12 cellular contexts compared by ENCODE assay signal in genomic region chr5:181235689-181236366, GRCh38. TPM values are rescaled to one million over a fixed set of nuclear protein-coding genes. Genes with fewer than 3 reads are reported as not detected.
DNase-seq lines count a peak whose midpoint lies in the region; ATAC-seq, FAIRE-seq and TF ChIP-seq lines count a peak whose summit lies in the region.
"Had no signal": no experiment of that assay in that cellular context is flagged by ENCODE, and none has a peak within 500 bp of the region (broad histone marks: within the 10 kb centered on the region; RNA-seq: fewer than 3 reads in every experiment).

No MANE protein-coding gene starts in this region.

- no peak overlapping the region for H2BK15ac ChIP-seq in mesenchymal stem cell (ENCODE audit: low read depth, poor library complexity, severe bottlenecking)

- H3K79me1 ChIP-seq in mesenchymal stem cell (replicated peaks; ENCODE audit: low read length, poor library complexity, severe bottlenecking) = peaks cover 11% of the 10 kb centered on the region

- FAIRE-seq in GM12892 (lab: Jason Lieb, UNC) = no peak
- FAIRE-seq in pancreas (lab: Jason Lieb, UNC) = no peak

- no peak overlapping the region for H2BK120ac ChIP-seq in mesenchymal stem cell (ENCODE audit: low read depth, low read length)

- no peak overlapping the region for H3K4ac ChIP-seq in mesenchymal stem cell (ENCODE audit: low read depth in 1 of 2, low read length in 2 of 2)

- POLR2A ChIA-PET in AG04450 (lab: Yijun Ruan, JAX) = interaction anchor here (0.7 to 2.8 kb wide), 4 partner anchors 8 to 29 kb away, joined by 3 to 15 read pairs (median 5); partner anchors contain the start of genes RACK1 and TRIM41

- no peaks in the 10 kb centered on the region for H3K27me3 ChIP-seq in AG04450 (ENCODE audit: control insufficient read depth, insufficient read depth, low read length)
- no peaks in the 10 kb centered on the region for H3K27me3 ChIP-seq in pancreas
- no peaks in the 10 kb centered on the region for H3K27me3 ChIP-seq in mesenchymal stem cell (ENCODE audit: control insufficient read depth in 1 of 2, insufficient read depth in 1 of 2, low read length in 2 of 2)
- H3K27me3 ChIP-seq: ovary had no signal

- no peak for ATAC-seq in pancreas
- no peak for ATAC-seq in GM19395 (IDR thresholded peaks at IDR 0.05; ENCODE audit: unreplicated experiment)
- ATAC-seq: left cardiac atrium had no signal

- no peak overlapping the region for H4K91ac ChIP-seq in mesenchymal stem cell (ENCODE audit: low read length)

- intact Hi-C loops in pancreas (cut with DNase I) = no loop called here

- H3K9me3 ChIP-seq in AG04450 (ENCODE audit: control insufficient read depth, insufficient read depth, low read length) (no peaks in the 10 kb centered on the region), SK-N-MC (ENCODE audit: low read depth, low read length) (no peaks in the 10 kb centered on the region), pancreas (no peaks in the 10 kb centered on the region), mesenchymal stem cell (ENCODE audit: control insufficient read depth, low read length) (no peaks in the 10 kb centered on the region)
- H3K9me3 ChIP-seq: ovary had no signal

- TF ChIP-seq POLR2A in GM12892 (IDR thresholded peaks at IDR 0.05; ENCODE audit: low read depth, low read length) = peak; percentile 86

- no peak overlapping the region for H3K14ac ChIP-seq in mesenchymal stem cell (ENCODE audit: low read length in 2 of 2)

- no peak overlapping the region for H3K4me2 ChIP-seq in mesenchymal stem cell (ENCODE audit: low read length, poor library complexity, severe bottlenecking)

- no peak overlapping the region for H2BK12ac ChIP-seq in mesenchymal stem cell (ENCODE audit: low read length in 2 of 2)

- no peak for DNase-seq in AG04450 (ENCODE audit: low read depth, low spot score)
- DNase-seq in GM12892 (ENCODE audit: insufficient read length) = no peak
- no peak for DNase-seq in SK-N-MC (ENCODE audit: low read depth, low spot score)
- DNase-seq in epithelial cell of prostate (ENCODE audit: low read depth, low spot score) = no peak
- no peak for DNase-seq in pancreas
- no peak for DNase-seq in mesenchymal stem cell
- DNase-seq in immature natural killer cell = no peak
- DNase-seq: COR-L47, left cardiac atrium, ovary had no signal

- H3K4me1 ChIP-seq in pancreas (no peaks in the 10 kb centered on the region), mesenchymal stem cell (ENCODE audit: control insufficient read depth, insufficient read depth, low read depth, low read length) (peaks cover 9% of the 10 kb centered on the region)

- no peak overlapping the region for H3K9ac ChIP-seq in SK-N-MC (ENCODE audit: insufficient read length)
- H3K9ac ChIP-seq in mesenchymal stem cell (ENCODE audit: low read length) = no peak overlapping the region

- H2BK5ac ChIP-seq in mesenchymal stem cell (ENCODE audit: low read depth, low read length, poor library complexity, severe bottlenecking) = no peak overlapping the region

- peaks cover 5 to 32% of the 10 kb centered on the region in 2 donors for H3K4me1 Mint-ChIP-seq in immature natural killer cell

- H3K4me3 ChIP-seq in AG04450 (ENCODE audit: low read depth, low read length) (no peak overlapping the region), SK-N-MC (no peak overlapping the region), pancreas (no peak overlapping the region), mesenchymal stem cell (ENCODE audit: insufficient read depth in 1 of 2, low read depth in 1 of 2, low read length in 2 of 2) (no peak overlapping the region)
- H3K4me3 ChIP-seq: coronary artery, ovary had no signal

- no peak overlapping the region for H3K23ac ChIP-seq in mesenchymal stem cell (ENCODE audit: low read length in 2 of 2)

- H3K9me3 Mint-ChIP-seq in immature natural killer cell = no peaks in the 10 kb centered on the region

- no peak overlapping the region for H4K8ac ChIP-seq in mesenchymal stem cell (ENCODE audit: low read length)

- peak overlapping the region in 2 of 6 donors; percentile 17 to 57 for H3K27ac Mint-ChIP-seq in immature natural killer cell

- peaks cover 0 to 4% (median 4%) of the 10 kb centered on the region in 3 donors for H3K27me3 Mint-ChIP-seq in immature natural killer cell (ENCODE audit: low read depth in 3 of 3)

- no peak overlapping the region for H3K4me3 Mint-ChIP-seq in immature natural killer cell

- WGBS in pancreas, 2 donors = 77 to 85% methylated on average over 5 of the region's 5 CpGs
- WGBS in mesenchymal stem cell = 97% methylated on average over 4 of the region's 5 CpGs

- no peak overlapping the region for H2AK5ac ChIP-seq in mesenchymal stem cell (ENCODE audit: low read length, severe bottlenecking)

- no peak overlapping the region for H2AFZ ChIP-seq in mesenchymal stem cell (ENCODE audit: low read depth, low read length)

- no peak overlapping the region for H3K18ac ChIP-seq in mesenchymal stem cell (ENCODE audit: low read depth in 1 of 2, low read length in 2 of 2)

- H3K27ac ChIP-seq in AG04450 (ENCODE audit: low read depth, low read length) (peak overlapping the region; percentile 39), SK-N-MC (peak overlapping the region; percentile 91), epithelial cell of prostate (peak overlapping the region; percentile 45), pancreas (no peak overlapping the region), mesenchymal stem cell (ENCODE audit: low read length, poor library complexity, severe bottlenecking) (no peak overlapping the region)
- H3K27ac ChIP-seq: coronary artery, ovary had no signal

- H3K36me3 Mint-ChIP-seq in immature natural killer cell = peaks cover 26 to 60% (median 43%) of the 10 kb centered on the region in 3 donors

- CTCF ChIA-PET in AG04450 (lab: Charles Lee) = no interaction called here

- no peak for TF ChIP-seq CTCF in AG04450 (IDR thresholded peaks at IDR 0.05; ENCODE audit: low read depth, low read length)
- no peak for TF ChIP-seq CTCF in pancreas (IDR thresholded peaks at IDR 0.05)

- H3K36me3 ChIP-seq in SK-N-MC (ENCODE audit: insufficient read depth, low read length) = peaks cover 59% of the 10 kb centered on the region
- peaks cover 6 to 66% (median 49%) of the 10 kb centered on the region in 3 donors for H3K36me3 ChIP-seq in pancreas
- H3K36me3 ChIP-seq in mesenchymal stem cell (ENCODE audit: control insufficient read depth in 1 of 2, insufficient read depth in 2 of 2, low read depth in 1 of 2, low read length in 2 of 2) = peaks cover 87 to 97% of the 10 kb centered on the region in 2 experiments
- H3K36me3 ChIP-seq: ovary had no signal

RNA-seq across cellular contexts. Expression of gene RACK1, which starts 7.9 kb away (rescaled TPM):
- polyA plus RNA-seq in AG04450 (2011; rRNA removed) (4,422 and 6,028 TPM in 2 replicates), pancreas (1,000 to 10,000 TPM; 1,162 to 1,304 TPM), immature natural killer cell (1,000 to 10,000 TPM; 1,093 to 1,304 (median 1,251) TPM)
- polyA minus RNA-seq in AG04450 (2011; rRNA and poly(A)+ RNA removed) = 6,011 and 8,408 TPM in 2 replicates
- 3,646 TPM for polyA plus RNA-seq in GM12892 (2012; ENCODE audit: missing spikeins)
- 1,000 to 10,000 TPM in 5 of 6 donors, 100 to 1,000 TPM in 1; 974 to 1,629 (median 1,266) TPM for total RNA-seq in pancreas
- 2,784 TPM for polyA plus RNA-seq in mesenchymal stem cell (2013, experiment 1 of 2)
- polyA plus RNA-seq in mesenchymal stem cell (2013, experiment 2 of 2) = 2,751 TPM

RNA-seq across cellular contexts. Expression of gene TRIM41, which starts 12.7 kb away (rescaled TPM):
- polyA plus RNA-seq in AG04450 (2011; rRNA removed) (11.5 and 12.3 TPM in 2 replicates), pancreas (10 to 100 TPM; 17.3 to 28.7 TPM), immature natural killer cell (1 to 10 TPM in 2 of 3 donors, under 1 TPM in 1; 0.80 to 2.3 (median 1.7) TPM)
- 10.3 and 10.5 TPM in 2 replicates for polyA minus RNA-seq in AG04450 (2011; rRNA and poly(A)+ RNA removed)
- 12.2 TPM for polyA plus RNA-seq in GM12892 (2012; ENCODE audit: missing spikeins)
- total RNA-seq in pancreas = 10 to 100 TPM; 11.4 to 22.1 (median 12.1) TPM
- polyA plus RNA-seq in mesenchymal stem cell (2013, experiment 1 of 2) = 19.1 TPM
- 19.0 TPM for polyA plus RNA-seq in mesenchymal stem cell (2013, experiment 2 of 2)

RNA-seq across cellular contexts. Expression of gene TRIM52, which starts 25.1 kb away (rescaled TPM):
- polyA plus RNA-seq in AG04450 (2011; rRNA removed) = 6.2 and 8.7 TPM in 2 replicates
- 9.6 and 10.3 TPM in 2 replicates for polyA minus RNA-seq in AG04450 (2011; rRNA and poly(A)+ RNA removed)
- 13.4 TPM for polyA plus RNA-seq in GM12892 (2012; ENCODE audit: missing spikeins)
- total RNA-seq in pancreas = 10 to 100 TPM in 1 of 6 donors, 1 to 10 TPM in 5; 5.6 to 10.4 (median 7.4) TPM
- 10 to 100 TPM; 12.8 to 18.1 TPM for polyA plus RNA-seq in pancreas
- 4.2 TPM for polyA plus RNA-seq in mesenchymal stem cell (2013, experiment 1 of 2)
- 4.0 TPM for polyA plus RNA-seq in mesenchymal stem cell (2013, experiment 2 of 2)
- 10 to 100 TPM; 16.0 to 42.6 (median 18.0) TPM for polyA plus RNA-seq in immature natural killer cell

RNA-seq across cellular contexts. Expression of gene TRIM7, which starts 30.8 kb away (rescaled TPM):
- 0.66 and 1.1 TPM in 2 replicates for polyA plus RNA-seq in AG04450 (2011; rRNA removed)
- 0.17 and 0.18 TPM in 2 replicates for polyA minus RNA-seq in AG04450 (2011; rRNA and poly(A)+ RNA removed)
- 0.70 TPM for polyA plus RNA-seq in GM12892 (2012; ENCODE audit: missing spikeins)
- total RNA-seq in pancreas = 10 to 100 TPM in 1 of 6 donors, 1 to 10 TPM in 5; 1.9 to 11.1 (median 3.9) TPM
- polyA plus RNA-seq in pancreas = 1 to 10 TPM; 2.4 to 3.0 TPM
- 1.8 TPM for polyA plus RNA-seq in mesenchymal stem cell (2013, experiment 1 of 2)
- 1.4 TPM for polyA plus RNA-seq in mesenchymal stem cell (2013, experiment 2 of 2)
- under 1 TPM in 1 of 3 donors, not detected in 2; 0.50 TPM for polyA plus RNA-seq in immature natural killer cell

Comparison
In these comparisons a context has a peak if more than half of its experiments do, and no peak if none do; other contexts are left out.
1. H3K27ac ChIP-seq: peak in AG04450 (single experiment), SK-N-MC (single experiment) and epithelial cell of prostate (single experiment); none in pancreas (0 of 4) and mesenchymal stem cell (single experiment).